In the genomic region with DNA sequence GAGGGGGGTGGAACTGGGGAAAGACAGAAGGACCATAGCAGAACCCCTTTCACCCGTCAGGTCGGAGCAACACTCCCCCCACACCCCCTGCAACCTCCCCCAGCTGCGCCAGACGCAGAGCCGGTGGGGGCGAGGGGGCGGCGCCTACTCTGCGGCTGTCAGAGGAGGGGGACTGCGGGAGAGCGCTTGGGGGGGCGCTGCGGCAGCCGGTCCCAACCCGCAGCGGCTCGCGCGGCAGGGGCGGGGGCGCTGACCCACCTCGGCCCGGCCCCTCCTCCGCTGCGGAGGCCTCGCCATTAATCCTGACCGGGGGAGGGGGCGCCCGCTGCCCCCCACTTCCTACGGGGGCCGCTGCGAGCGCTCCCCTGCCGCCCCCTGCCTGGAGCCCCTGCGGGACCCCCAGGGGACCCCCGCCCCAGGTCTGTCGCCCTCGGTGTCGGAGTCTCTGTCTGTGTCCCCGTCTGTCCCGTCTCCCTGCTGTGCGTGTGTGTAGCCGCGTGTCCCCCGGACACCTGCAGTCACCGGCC, we compare ENCODE assay signal across 8 cellular contexts. TPM values are rescaled to one million over a fixed set of nuclear protein-coding genes. Genes with fewer than 3 reads are reported as not detected.
DNase-seq lines count a peak whose midpoint lies in the region; ATAC-seq and TF ChIP-seq lines count a peak whose summit lies in the region.

No MANE protein-coding gene starts in this region.

- intact Hi-C loops in prostate gland (cut with DNase I), result loop anchor here (1.0 kb wide), 1 partner anchor 11 kb away; no protein-coding TSS in a partner anchor

- no peak for ATAC-seq in GM19351 (IDR thresholded peaks at IDR 0.05; ENCODE audit: unreplicated experiment)

- H3K9me3 ChIP-seq in SJSA1 (replicated peaks) (peaks cover 4% of the 10 kb centered on the region; the same call in 1 of the 2 replicates), esophagus (ENCODE audit: control insufficient read depth in 2 of 2, insufficient read depth in 1 of 2, low read depth in 1 of 2, low read length in 1 of 2) (no peaks in the 10 kb centered on the region), prostate gland (no peaks in the 10 kb centered on the region)

- no peak for TF ChIP-seq CTCF in prostate gland (IDR thresholded peaks at IDR 0.05)

- TF ChIP-seq POLR2A in prostate gland (IDR thresholded peaks at IDR 0.05), result no peak

- H3K27ac ChIP-seq in SJSA1 (no peak overlapping the region), esophagus (ENCODE audit: low read depth in 2 of 2, low read length in 1 of 2) (peak overlapping the region; percentile 78 to 97), prostate gland (peak overlapping the region; percentile 99 to 100)

- peak overlapping the region; percentile 77 for H3K4me3 ChIP-seq in SJSA1
- peak overlapping the region; percentile 53 to 96 for H3K4me3 ChIP-seq in esophagus (ENCODE audit: low read depth in 1 of 2, low read length in 2 of 2)
- peak overlapping the region; percentile 99 to 100 for H3K4me3 ChIP-seq in prostate gland

- WGBS in esophagus, 2 donors, result 0 to 2% methylated on average over 23 to 46 of the region's 46 CpGs
- under 1% methylated on average over 29 of the region's 46 CpGs for WGBS in prostate gland

- H3K27me3 ChIP-seq in SJSA1 (replicated peaks) (peaks cover 3% of the 10 kb centered on the region; the same call in 1 of the 2 replicates), esophagus (ENCODE audit: control insufficient read depth in 1 of 2, insufficient read depth in 2 of 2, low read length in 2 of 2) (no peaks in the 10 kb centered on the region), prostate gland (replicated peaks; ENCODE audit: insufficient read depth) (no peaks in the 10 kb centered on the region)

- H3K36me3 ChIP-seq in SJSA1, result no peaks in the 10 kb centered on the region
- H3K36me3 ChIP-seq in esophagus (ENCODE audit: control insufficient read depth in 2 of 2, insufficient read depth in 2 of 2, low read length in 1 of 2), result no peaks in the 10 kb centered on the region
- H3K36me3 ChIP-seq in prostate gland, result no peaks in the 10 kb centered on the region

- H3K4me1 ChIP-seq in SJSA1 (replicated peaks) (peaks cover 18% of the 10 kb centered on the region), esophagus (ENCODE audit: control insufficient read depth in 2 of 2, insufficient read depth in 2 of 2, low read length in 1 of 2) (peaks cover 3 to 16% of the 10 kb centered on the region in 2 donors), prostate gland (replicated peaks) (peaks cover 18% of the 10 kb centered on the region)

- DNase-seq in D341Med (ENCODE audit: low spot score), result peak; percentile 81
- DNase-seq in SJSA1 (ENCODE audit: low read depth in 1 of 2, low spot score in 2 of 2), result no peak
- DNase-seq in prostate gland (ENCODE audit: low spot score), result no peak
- no peak for DNase-seq in medulla oblongata (ENCODE audit: extremely low spot score)
- DNase-seq in SHP77 (lab: John Stamatoyannopoulos, UW), result no peak
- DNase-seq in kidney glomerular epithelial cell (lab: John Stamatoyannopoulos, UW), result no peak

RNA-seq across cellular contexts. Expression of a gene that starts 7.9 kb away (rescaled TPM):
- total RNA-seq in SJSA1 (2014; rRNA removed; shearing (Covaris generic)), result 19.9 and 27.6 TPM in 2 replicates
- 10 to 100 TPM; 15.4 to 48.1 TPM for polyA plus RNA-seq in esophagus
- total RNA-seq in prostate gland, result 100 to 1,000 TPM; 160 to 168 TPM
